1 cellular context compared by ENCODE assay signal in the genomic region with DNA sequence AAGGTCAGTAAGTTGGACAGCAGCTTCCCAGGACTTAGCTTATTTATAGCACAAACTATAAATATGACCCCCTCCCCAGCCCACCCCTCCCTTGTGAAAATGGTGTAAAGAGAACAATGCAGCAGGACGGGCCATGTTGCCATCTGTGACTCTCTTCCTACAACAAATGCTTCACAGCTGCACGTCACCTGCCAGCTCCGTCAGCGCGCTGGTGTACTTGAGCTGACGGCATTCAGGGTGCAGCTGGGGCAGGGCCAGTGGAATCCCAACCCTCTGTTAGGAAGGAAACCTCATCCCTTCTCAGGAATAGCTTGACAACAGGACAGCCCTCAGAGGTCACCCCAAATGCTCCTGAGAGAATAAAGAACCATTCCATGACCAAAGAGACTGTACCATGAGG.
TF ChIP-seq lines count a peak whose summit lies in the region.

No MANE protein-coding gene starts in this region.

TF ChIP-seq in SK-N-SH, 30 proteins besides CTCF, POLR2A, EP300 and RAD21 (continued from another document):
- TF ChIP-seq, protein P1, sequence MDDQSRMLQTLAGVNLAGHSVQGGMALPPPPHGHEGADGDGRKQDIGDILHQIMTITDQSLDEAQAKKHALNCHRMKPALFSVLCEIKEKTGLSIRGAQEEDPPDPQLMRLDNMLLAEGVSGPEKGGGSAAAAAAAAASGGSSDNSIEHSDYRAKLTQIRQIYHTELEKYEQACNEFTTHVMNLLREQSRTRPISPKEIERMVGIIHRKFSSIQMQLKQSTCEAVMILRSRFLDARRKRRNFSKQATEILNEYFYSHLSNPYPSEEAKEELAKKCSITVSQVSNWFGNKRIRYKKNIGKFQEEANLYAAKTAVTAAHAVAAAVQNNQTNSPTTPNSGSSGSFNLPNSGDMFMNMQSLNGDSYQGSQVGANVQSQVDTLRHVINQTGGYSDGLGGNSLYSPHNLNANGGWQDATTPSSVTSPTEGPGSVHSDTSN (IDR thresholded peaks at IDR 0.05) = no peak
- TF ChIP-seq FOSL2 (IDR thresholded peaks at IDR 0.05; ENCODE audit: borderline replicate concordance, low read depth) = no peak
